In genomic region chr4:110653602-110654253, GRCh38 we compare ENCODE assay signal across 25 cellular contexts. TPM values are rescaled to one million over a fixed set of nuclear protein-coding genes. Genes with fewer than 3 reads are reported as not detected.
DNase-seq lines count a peak whose midpoint lies in the region; ATAC-seq, FAIRE-seq and TF ChIP-seq lines count a peak whose summit lies in the region.
"Had no signal": no experiment of that assay in that cellular context is flagged by ENCODE, and none has a peak within 500 bp of the region (broad histone marks: within the 10 kb centered on the region; RNA-seq: fewer than 3 reads in every experiment).

No MANE protein-coding gene starts in this region.

- H3K27me3 ChIP-seq in endothelial cell of umbilical vein (ENCODE audit: control insufficient read depth in 2 of 2, insufficient read depth in 2 of 2, low read length in 2 of 2), result peaks cover 2 to 6% of the 10 kb centered on the region in 2 experiments
- H3K27me3 ChIP-seq in upper lobe of right lung, result no peaks in the 10 kb centered on the region
- no peaks in the 10 kb centered on the region for H3K27me3 ChIP-seq in naive thymus-derived CD4-positive, alpha-beta T cell (ENCODE audit: control insufficient read depth in 2 of 2, insufficient read depth in 2 of 2, low read length in 2 of 2)
- H3K27me3 ChIP-seq: BE2C had no signal

- no peaks in the 10 kb centered on the region for H3K9me1 ChIP-seq in endothelial cell of umbilical vein (replicated peaks; ENCODE audit: control insufficient read depth, extremely low read depth, insufficient read depth, low read length)

- no peak overlapping the region for H3K9ac ChIP-seq in endothelial cell of umbilical vein (replicated peaks; ENCODE audit: extremely low read depth, insufficient read depth, low read length)

- no peaks in the 10 kb centered on the region for H3K79me2 ChIP-seq in endothelial cell of umbilical vein (ENCODE audit: control insufficient read depth, insufficient read depth, low read length)

- 75 to 95% methylated on average over 1 to 4 of the region's 5 CpGs for WGBS in mesodermal cell (ENCODE audit: insufficient coverage in 2 of 2), 2 experiments

- dilution Hi-C loops in endothelial cell of umbilical vein (cut with MboI; ENCODE audit: extremely low pct_ligation_motif_present, low sequenced_read_pairs), result no loop called here

- no peak for TF ChIP-seq CTCF in endothelial cell of umbilical vein (IDR thresholded peaks at IDR 0.05; ENCODE audit: extremely low read depth in 1 of 2, insufficient read depth in 1 of 2, low read depth in 1 of 2, low read length in 2 of 2)
- TF ChIP-seq CTCF in upper lobe of right lung (IDR thresholded peaks at IDR 0.05), result no peak

- peaks cover under 1 to 29% (median 11%) of the 10 kb centered on the region in 5 donors for H3K27me3 Mint-ChIP-seq in naive thymus-derived CD4-positive, alpha-beta T cell
- H3K27me3 Mint-ChIP-seq: CD4-positive, CD25-positive, alpha-beta regulatory T cell had no signal

- H3K4me1 Mint-ChIP-seq in naive thymus-derived CD4-positive, alpha-beta T cell, result no peaks in the 10 kb centered on the region
- H3K4me1 Mint-ChIP-seq: CD4-positive, CD25-positive, alpha-beta regulatory T cell; GM23338 had no signal

- CTCF ChIA-PET in endothelial cell of umbilical vein (lab: Charles Lee), result no interaction called here
- CTCF ChIA-PET in naive thymus-derived CD4-positive, alpha-beta T cell (lab: Charles Lee), result no interaction called here

- no peak overlapping the region for H3K4me3 ChIP-seq in endothelial cell of umbilical vein (replicated peaks in 1 of 3; ENCODE audit: insufficient read depth in 1 of 3, low read depth in 1 of 3, low read length in 3 of 3)
- no peak overlapping the region for H3K4me3 ChIP-seq in mesodermal cell (ENCODE audit: extremely low read depth, insufficient read depth, low read length, poor library complexity, severe bottlenecking)
- H3K4me3 ChIP-seq in upper lobe of right lung, result no peak overlapping the region
- H3K4me3 ChIP-seq in naive thymus-derived CD4-positive, alpha-beta T cell (ENCODE audit: low read length), result no peak overlapping the region
- H3K4me3 ChIP-seq: GM23338 had no signal

- POLR2A ChIA-PET in endothelial cell of umbilical vein (lab: Charles Lee), result no interaction called here
- POLR2A ChIA-PET in naive thymus-derived CD4-positive, alpha-beta T cell (lab: Charles Lee), result no interaction called here

- H3K36me3 Mint-ChIP-seq in naive thymus-derived CD4-positive, alpha-beta T cell, result no peaks in the 10 kb centered on the region
- H3K36me3 Mint-ChIP-seq: CD4-positive, CD25-positive, alpha-beta regulatory T cell had no signal

- peaks cover 0 to 9% (median 0%) of the 10 kb centered on the region in 11 donors for H3K9me3 Mint-ChIP-seq in naive thymus-derived CD4-positive, alpha-beta T cell

- intact Hi-C loops in endothelial cell of umbilical vein (cut with micrococcal nuclease) (no loop called here), upper lobe of right lung (cut with DNase I) (no loop called here)
- intact Hi-C loops in naive thymus-derived CD4-positive, alpha-beta T cell (cut with micrococcal nuclease), result no loop called here

- H3K27ac ChIP-seq in endothelial cell of umbilical vein (ENCODE audit: insufficient read depth, low read depth, low read length), result no peak overlapping the region
- H3K27ac ChIP-seq in mesodermal cell (ENCODE audit: low read depth, low read length, severe bottlenecking), result peak overlapping the region; percentile 71
- H3K27ac ChIP-seq in upper lobe of right lung, result no peak overlapping the region
- H3K27ac ChIP-seq in naive thymus-derived CD4-positive, alpha-beta T cell (ENCODE audit: low read depth, low read length), result no peak overlapping the region
- H3K27ac ChIP-seq: RWPE1 had no signal

- no peak for TF ChIP-seq POLR2A in endothelial cell of umbilical vein (IDR thresholded peaks at IDR 0.05; ENCODE audit: low read depth, low read length)

- no peak overlapping the region for H3K4me2 ChIP-seq in endothelial cell of umbilical vein (ENCODE audit: insufficient read depth, low read length)
- H3K4me2 ChIP-seq: GM23338 had no signal

- H3K36me3 ChIP-seq in endothelial cell of umbilical vein (ENCODE audit: control insufficient read depth in 2 of 2, extremely low read depth in 1 of 2, insufficient read depth in 2 of 2, low read length in 2 of 2) (no peaks in the 10 kb centered on the region), mesodermal cell (ENCODE audit: control insufficient read depth, insufficient read depth, low read length) (no peaks in the 10 kb centered on the region), upper lobe of right lung (no peaks in the 10 kb centered on the region)
- no peaks in the 10 kb centered on the region for H3K36me3 ChIP-seq in naive thymus-derived CD4-positive, alpha-beta T cell (ENCODE audit: control insufficient read depth in 2 of 3, insufficient read depth in 3 of 3, low read length in 3 of 3)
- H3K36me3 ChIP-seq: BE2C had no signal

- BruUV-seq in endothelial cell of umbilical vein (replicated peaks; lab: Mats Ljungman, UMichigan), result no TSS peak

- no peak overlapping the region for H3K27ac Mint-ChIP-seq in naive thymus-derived CD4-positive, alpha-beta T cell
- H3K27ac Mint-ChIP-seq: CD4-positive, CD25-positive, alpha-beta regulatory T cell; GM23338 had no signal

- H2AFZ ChIP-seq in endothelial cell of umbilical vein (ENCODE audit: low read depth, low read length), result no peak overlapping the region
- H2AFZ ChIP-seq: GM23338 had no signal

- H3K4me1 ChIP-seq in endothelial cell of umbilical vein (ENCODE audit: control insufficient read depth, extremely low read depth, insufficient read depth, low read length) (no peaks in the 10 kb centered on the region), mesodermal cell (ENCODE audit: control insufficient read depth, insufficient read depth, low read length, poor library complexity, severe bottlenecking) (peaks cover 10% of the 10 kb centered on the region), upper lobe of right lung (no peaks in the 10 kb centered on the region)
- no peaks in the 10 kb centered on the region for H3K4me1 ChIP-seq in naive thymus-derived CD4-positive, alpha-beta T cell (ENCODE audit: control insufficient read depth in 2 of 2, insufficient read depth in 2 of 2, low read length in 2 of 2)
- H3K4me1 ChIP-seq: BE2C had no signal

- FAIRE-seq in endothelial cell of umbilical vein (lab: Jason Lieb, UNC), result peak; percentile 31
- FAIRE-seq: GM19239 had no signal

- DNase-seq in NCI-H510A treated with DMSO at 0.1 percent for 48 hours (lab: John Stamatoyannopoulos, UW) (peak; percentile 10), NCI-H510A (lab: John Stamatoyannopoulos, UW) (no peak), endothelial cell of umbilical vein (ENCODE audit: low read depth, low spot score) (no peak), upper lobe of right lung (no peak), OCI-M1 (lab: John Stamatoyannopoulos, UW) (no peak)
- no peak for DNase-seq in naive thymus-derived CD4-positive, alpha-beta T cell
- DNase-seq: BE2C; CD4-positive, CD25-positive, alpha-beta regulatory T cell; COR-L47; GF-D8; HCEC 1CT; NCI-H1092; NCI-H146; NCI-H2029 treated with DMSO at 0.1 percent for 48 hours; NCI-H2171 treated with DMSO at 0.1 percent for 48 hours; NCI-H446 treated with DMSO at 0.1 percent for 48 hours; NCI-H748 treated with DMSO at 0.1 percent for 48 hours; PC-3; SIG-M5 had no signal

- H3K9me3 ChIP-seq in endothelial cell of umbilical vein (replicated peaks; ENCODE audit: control insufficient read depth, insufficient read depth, low read length) (no peaks in the 10 kb centered on the region), mesodermal cell (ENCODE audit: control insufficient read depth, low read length) (peaks cover 11% of the 10 kb centered on the region), upper lobe of right lung (no peaks in the 10 kb centered on the region)
- H3K9me3 ChIP-seq in naive thymus-derived CD4-positive, alpha-beta T cell (ENCODE audit: control insufficient read depth in 2 of 3, low read length in 3 of 3), result no peaks in the 10 kb centered on the region
- H3K9me3 ChIP-seq: BE2C had no signal

- H3K4me3 Mint-ChIP-seq in naive thymus-derived CD4-positive, alpha-beta T cell, result no peak overlapping the region
- H3K4me3 Mint-ChIP-seq: CD4-positive, CD25-positive, alpha-beta regulatory T cell; GM23338 had no signal

- peak; percentile 34 for ATAC-seq in upper lobe of right lung
- no peak for ATAC-seq in naive thymus-derived CD4-positive, alpha-beta T cell
- no peak for ATAC-seq in HG03432 (IDR thresholded peaks at IDR 0.05; ENCODE audit: unreplicated experiment)
- ATAC-seq: GM23338, PC-3, SK-N-SH treated with all-trans-retinoic acid at 6 μM for 48 hours had no signal

- H4K20me1 ChIP-seq in endothelial cell of umbilical vein (replicated peaks; ENCODE audit: control insufficient read depth, extremely low read depth, insufficient read depth, low read length), result no peaks in the 10 kb centered on the region

TF ChIP-seq in endothelial cell of umbilical vein, 7 proteins besides CTCF, POLR2A, EP300 and RAD21:
- TF ChIP-seq FOS (IDR thresholded peaks at IDR 0.05; ENCODE audit: borderline replicate concordance, insufficient read depth, low read length), result no peak
- TF ChIP-seq JUN (IDR thresholded peaks at IDR 0.05; ENCODE audit: borderline replicate concordance, insufficient read depth, insufficient read length, low read depth), result no peak
- TF ChIP-seq, protein P1, sequence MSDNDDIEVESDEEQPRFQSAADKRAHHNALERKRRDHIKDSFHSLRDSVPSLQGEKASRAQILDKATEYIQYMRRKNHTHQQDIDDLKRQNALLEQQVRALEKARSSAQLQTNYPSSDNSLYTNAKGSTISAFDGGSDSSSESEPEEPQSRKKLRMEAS (IDR thresholded peaks at IDR 0.05; ENCODE audit: insufficient read depth, insufficient read length), result no peak
- TF ChIP-seq EZH2 (IDR thresholded peaks at IDR 0.05; ENCODE audit: borderline replicate concordance, low read depth, low read length, severe bottlenecking), result no peak
- TF ChIP-seq POLR2AphosphoS5 (IDR thresholded peaks at IDR 0.05; ENCODE audit: insufficient read depth, low read depth, low read length), result no peak
- TF ChIP-seq MYC (IDR thresholded peaks at IDR 0.05; ENCODE audit: low read depth, low read length), result no peak
- no peak for TF ChIP-seq GATA2 (IDR thresholded peaks at IDR 0.05; ENCODE audit: insufficient read depth, insufficient read length, low read depth, low read length)

RNA-seq across cellular contexts. Expression of gene PITX2, which starts 30.9 kb away (rescaled TPM):
- total RNA-seq in endothelial cell of umbilical vein (0.31 and 0.35 TPM in 2 replicates), upper lobe of right lung (not detected)
- 0.04 and 0.11 TPM in 2 replicates for polyA plus RNA-seq in endothelial cell of umbilical vein
- 0.09 TPM in 1 of 2 replicates, not detected in the other for polyA plus RNA-seq in endothelial cell of umbilical vein (2011; cell fraction: cytosol; rRNA removed)
- polyA plus RNA-seq in endothelial cell of umbilical vein (2011; cell fraction: nucleus; rRNA removed), result 0.16 and 0.18 TPM in 2 replicates
- polyA plus RNA-seq in endothelial cell of umbilical vein (2012), result not detected in 2 replicates
- polyA minus RNA-seq in endothelial cell of umbilical vein, result not detected in 2 replicates
- 3.9 TPM for polyA minus RNA-seq in endothelial cell of umbilical vein (2011; cell fraction: cytosol; rRNA and poly(A)+ RNA removed)
- not detected in 2 replicates for polyA minus RNA-seq in endothelial cell of umbilical vein (2011; cell fraction: nucleus; rRNA and poly(A)+ RNA removed)
- polyA plus RNA-seq in mesodermal cell (2013, experiment 1 of 2), result 64.5 TPM
- polyA plus RNA-seq in mesodermal cell (2013, experiment 2 of 2), result 81.4 TPM
- total RNA-seq in naive thymus-derived CD4-positive, alpha-beta T cell, result not detected
- not detected for polyA plus RNA-seq in naive thymus-derived CD4-positive, alpha-beta T cell
- total RNA-seq: CD4-positive, CD25-positive, alpha-beta regulatory T cell had no signal
- polyA plus RNA-seq: CD4-positive, CD25-positive, alpha-beta regulatory T cell had no signal
